Comparison of ENCODE assay signal across 8 cellular contexts in genomic region chr2:241271641-241272297, GRCh38. TPM values are rescaled to one million over a fixed set of nuclear protein-coding genes. Genes with fewer than 3 reads are reported as not detected.
A peak's percentile ranks its signal among the peaks of the same experiment; 100 is the strongest.
DNase-seq lines count a peak whose midpoint lies in the region; ATAC-seq and TF ChIP-seq lines count a peak whose summit lies in the region.

No MANE protein-coding gene starts in this region.

- peak; percentile 65 for ATAC-seq in CD8-positive, alpha-beta T cell
- ATAC-seq in GM21526 (IDR thresholded peaks at IDR 0.05; ENCODE audit: low FRiP score, unreplicated experiment) = peak; percentile 39

- H3K4me3 Mint-ChIP-seq in CD8-positive, alpha-beta T cell = peak overlapping the region; percentile 95

- peak overlapping the region; percentile 78 to 88 for H3K9ac ChIP-seq in colonic mucosa (ENCODE audit: low read depth in 2 of 2, low read length in 2 of 2)

- peak; percentile 4 to 70 (median 54) for DNase-seq in CD8-positive, alpha-beta T cell
- DNase-seq in LNCaP clone FGC (ENCODE audit: low read depth) (peak; percentile 42), colonic mucosa (peak; percentile 90), NK-92 (lab: John Stamatoyannopoulos, UW; ENCODE audit: unreplicated experiment) (no peak)
- peak; percentile 72 for DNase-seq in activated CD4-positive, alpha-beta T cell treated with anti-CD3 and anti-CD28 coated beads for 48 hours
- DNase-seq in stimulated activated CD4-positive, alpha-beta T cell treated with anti-CD3 and anti-CD28 coated beads, Interleukin-15, amount 100 ng/mL, for 1 hour (ENCODE audit: low read depth in 1 of 2, low spot score in 1 of 2) = peak; percentile 16 to 43

- intact Hi-C loops in CD8-positive, alpha-beta T cell (cut with DNase I, micrococcal nuclease) = loop anchor here (1.0 to 10.0 kb wide), 5 partner anchors 44 to 345 kb away; partner anchors contain the start of genes FARP2 (in 2 of the 2), HDLBP (in 2 of the 2), SEPTIN2 (in 2 of the 2) and STK25 (in 1 of the 2)
- intact Hi-C loops in colonic mucosa (cut with DNase I) = loop anchor here (2.0 kb wide), 1 partner anchor 43 kb away; the partner anchor contains the start of genes HDLBP and SEPTIN2

- H3K27ac ChIP-seq in CD8-positive, alpha-beta T cell (ENCODE audit: low read depth, low read length) = peak overlapping the region; percentile 25
- H3K27ac ChIP-seq in colonic mucosa (peak overlapping the region; percentile 85), layer of hippocampus (ENCODE audit: low read depth, low read length) (peak overlapping the region; percentile 81)

- CTCF ChIA-PET in CD8-positive, alpha-beta T cell (lab: Charles Lee) = interaction anchor here (1.0 kb wide), 1 partner anchor 327 kb away, joined by 4 read pairs; no protein-coding TSS in a partner anchor

- POLR2A ChIA-PET in CD8-positive, alpha-beta T cell (lab: Charles Lee) = interaction anchor here (1.2 kb wide), 1 partner anchor 18 kb away, joined by 4 read pairs; no protein-coding TSS in a partner anchor

- peak overlapping the region; percentile 44 for H3K4me3 ChIP-seq in CD8-positive, alpha-beta T cell (ENCODE audit: low read depth, low read length)
- H3K4me3 ChIP-seq in LNCaP clone FGC (ENCODE audit: low read depth, low read length) = peak overlapping the region; percentile 69
- H3K4me3 ChIP-seq in colonic mucosa = peak overlapping the region; percentile 97

- H3K9me3 Mint-ChIP-seq in CD8-positive, alpha-beta T cell = no peaks in the 10 kb centered on the region

- no peaks in the 10 kb centered on the region for H3K9me3 ChIP-seq in CD8-positive, alpha-beta T cell (ENCODE audit: low read length)
- no peaks in the 10 kb centered on the region for H3K9me3 ChIP-seq in colonic mucosa

- peaks cover 13% of the 10 kb centered on the region for H3K4me1 ChIP-seq in CD8-positive, alpha-beta T cell (ENCODE audit: insufficient read depth, low read length)
- peaks cover 11% of the 10 kb centered on the region for H3K4me1 ChIP-seq in colonic mucosa

- H3K36me3 ChIP-seq in CD8-positive, alpha-beta T cell (ENCODE audit: insufficient read depth, low read length) = no peaks in the 10 kb centered on the region
- H3K36me3 ChIP-seq in colonic mucosa = no peaks in the 10 kb centered on the region

- H3K27ac Mint-ChIP-seq in CD8-positive, alpha-beta T cell = peak overlapping the region; percentile 90

- H3K27me3 Mint-ChIP-seq in CD8-positive, alpha-beta T cell (ENCODE audit: low read depth) = no peaks in the 10 kb centered on the region

- no peaks in the 10 kb centered on the region for H3K27me3 ChIP-seq in CD8-positive, alpha-beta T cell (ENCODE audit: insufficient read depth, low read length)
- no peaks in the 10 kb centered on the region for H3K27me3 ChIP-seq in colonic mucosa
- H3K27me3 ChIP-seq in layer of hippocampus (ENCODE audit: control insufficient read depth, insufficient read depth, low read length) = no peaks in the 10 kb centered on the region

- peaks cover 52% of the 10 kb centered on the region for H3K4me1 Mint-ChIP-seq in CD8-positive, alpha-beta T cell (ENCODE audit: low read depth)

- peaks cover 27% of the 10 kb centered on the region for H3K36me3 Mint-ChIP-seq in CD8-positive, alpha-beta T cell

- no peak for TF ChIP-seq CTCF in CD8-positive, alpha-beta T cell (IDR thresholded peaks at IDR 0.05)
- TF ChIP-seq CTCF in LNCaP clone FGC (IDR thresholded peaks at IDR 0.05; ENCODE audit: control insufficient read depth, extremely low read depth, insufficient read depth) (no peak), colonic mucosa (IDR thresholded peaks at IDR 0.05) (no peak)

RNA-seq across cellular contexts. Expression of gene HDLBP, which starts 43.7 kb away (rescaled TPM):
- total RNA-seq in CD8-positive, alpha-beta T cell = 100 to 1,000 TPM in 1 of 2 experiments, 10 to 100 TPM in 1; 97.5 to 104 TPM
- 100 to 1,000 TPM; 483 to 625 TPM for total RNA-seq in colonic mucosa

RNA-seq across cellular contexts. Expression of gene SEPTIN2, which starts 44.0 kb away (rescaled TPM):
- 100 to 1,000 TPM; 216 to 246 TPM for total RNA-seq in CD8-positive, alpha-beta T cell
- 100 to 1,000 TPM; 196 to 244 TPM for total RNA-seq in colonic mucosa

Comparison
In these comparisons a context has a peak if more than half of its experiments do, and no peak if none do; other contexts are left out.
1. H3K27ac ChIP-seq: peak in every context shown above with its lines; median percentile 85 in colonic mucosa; 81 in layer of hippocampus; 25 in CD8-positive, alpha-beta T cell.
2. H3K4me3 ChIP-seq: peak in every context shown above with its lines; median percentile 97 in colonic mucosa; 69 in LNCaP clone FGC; 44 in CD8-positive, alpha-beta T cell.
3. RNA of gene HDLBP, which starts 43.7 kb away (total RNA-seq): 483 to 625 TPM in colonic mucosa; 97.5 to 104 TPM in CD8-positive, alpha-beta T cell; every median in the first group is over 4 times any median in the second.